In genomic region chr7:92841192-92841591, GRCh38 we compare ENCODE assay signal across 1 cellular context.
TF ChIP-seq lines count a peak whose summit lies in the region.

No MANE protein-coding gene starts in this region.

TF ChIP-seq in IMR-90, 13 proteins besides CTCF, POLR2A, EP300 and RAD21 (continued from another document):
- TF ChIP-seq USF2 (IDR thresholded peaks at IDR 0.05; ENCODE audit: low read depth, low read length) (no peak), CHD1 (IDR thresholded peaks at IDR 0.05; ENCODE audit: low read depth, low read length) (no peak), BHLHE40 (IDR thresholded peaks at IDR 0.05; ENCODE audit: low read depth, low read length) (no peak), MAZ (IDR thresholded peaks at IDR 0.05; ENCODE audit: borderline replicate concordance, low read depth, low read length) (no peak), MXI1 (IDR thresholded peaks at IDR 0.05; ENCODE audit: borderline replicate concordance, low read depth, low read length) (no peak), MAFK (IDR thresholded peaks at IDR 0.05; ENCODE audit: low read depth, low read length) (no peak), CEBPB (IDR thresholded peaks at IDR 0.05; ENCODE audit: low read depth, low read length) (no peak)
TF ChIP-seq in IMR-90: peak in this region for 0.
